Comparison of ENCODE assay signal across 10 cellular contexts in the genomic region with DNA sequence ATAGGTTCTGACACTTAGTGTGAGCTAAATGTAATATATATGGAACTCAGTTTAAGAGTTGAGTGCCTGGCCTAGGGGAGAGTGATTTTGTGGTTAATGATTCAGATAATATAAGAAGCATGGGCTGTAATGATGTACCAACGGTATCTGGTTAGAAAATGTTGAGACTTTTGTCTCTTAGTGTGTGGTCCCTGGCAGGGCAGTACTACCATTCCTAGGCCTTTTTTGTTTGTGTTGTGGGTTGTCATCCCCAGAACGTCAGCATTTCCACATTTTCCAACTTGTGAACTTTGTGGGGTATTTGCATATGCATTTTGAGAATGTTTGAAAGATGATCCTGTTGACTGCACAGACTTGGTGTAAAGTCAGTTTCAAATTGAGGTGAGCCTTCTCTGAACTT. TPM values are rescaled to one million over a fixed set of nuclear protein-coding genes. Genes with fewer than 3 reads are reported as not detected.
DNase-seq lines count a peak whose midpoint lies in the region; ATAC-seq and TF ChIP-seq lines count a peak whose summit lies in the region.
"Had no signal": no experiment of that assay in that cellular context is flagged by ENCODE, and none has a peak within 500 bp of the region (broad histone marks: within the 10 kb centered on the region; RNA-seq: fewer than 3 reads in every experiment).

No MANE protein-coding gene starts in this region.

- no peaks in the 10 kb centered on the region for H3K9me3 Mint-ChIP-seq in endodermal cell

- H3K27ac ChIP-seq in cardiac muscle cell (peak overlapping the region; percentile 76), OCI-LY7 (ENCODE audit: low read depth, low read length, poor library complexity, severe bottlenecking) (no peak overlapping the region), endodermal cell (ENCODE audit: low read depth, low read length) (no peak overlapping the region)
- H3K27ac ChIP-seq: ascending aorta, C4-2B had no signal

- H3K4me3 ChIP-seq in cardiac muscle cell (no peak overlapping the region), OCI-LY7 (ENCODE audit: low read depth, low read length, poor library complexity, severe bottlenecking) (peak overlapping the region; percentile 19), endodermal cell (ENCODE audit: low read length) (no peak overlapping the region)
- H3K4me3 ChIP-seq: ascending aorta had no signal

- WGBS in endodermal cell (ENCODE audit: insufficient coverage in 1 of 2, insufficient read length in 1 of 2), 2 experiments, result 95% methylated on average over 2 of the region's 2 CpGs; no CpG with 5 or more reads in 1 of the 2 experiments

- no peaks in the 10 kb centered on the region for H3K36me3 ChIP-seq in cardiac muscle cell
- no peaks in the 10 kb centered on the region for H3K36me3 ChIP-seq in OCI-LY7 (ENCODE audit: insufficient read depth, low read length)
- no peaks in the 10 kb centered on the region for H3K36me3 ChIP-seq in endodermal cell (ENCODE audit: control insufficient read depth, insufficient read depth, low read length)
- H3K36me3 ChIP-seq: ascending aorta had no signal

- H3K9ac ChIP-seq in endodermal cell (ENCODE audit: extremely low read depth, low read length, poor library complexity, severe bottlenecking), result no peak overlapping the region

- peak overlapping the region; percentile 23 for H3K27ac Mint-ChIP-seq in endodermal cell

- H3K27me3 ChIP-seq in cardiac muscle cell, result no peaks in the 10 kb centered on the region
- no peaks in the 10 kb centered on the region for H3K27me3 ChIP-seq in endodermal cell (ENCODE audit: control insufficient read depth, insufficient read depth, low read length, poor library complexity, severe bottlenecking)
- H3K27me3 ChIP-seq: ascending aorta had no signal

- CTCF ChIA-PET in OCI-LY7 (lab: Charles Lee; ENCODE audit: unreplicated experiment), result no interaction called here

- H3K4me1 ChIP-seq in cardiac muscle cell (ENCODE audit: low read depth) (peaks cover 51% of the 10 kb centered on the region), OCI-LY7 (ENCODE audit: insufficient read depth, low read length, poor library complexity, severe bottlenecking) (peaks cover 34% of the 10 kb centered on the region), endodermal cell (ENCODE audit: control insufficient read depth, insufficient read depth, low read length) (peaks cover 8% of the 10 kb centered on the region)

- H4K20me1 ChIP-seq in OCI-LY7 (ENCODE audit: insufficient read depth, low read length), result no peaks in the 10 kb centered on the region

- H3K79me2 ChIP-seq in OCI-LY7 (ENCODE audit: insufficient read depth, low read depth, low read length), result peaks cover 74% of the 10 kb centered on the region; the same call in 1 of the 2 replicates

- ATAC-seq in left cardiac atrium (no peak), GM18858 (IDR thresholded peaks at IDR 0.05; ENCODE audit: unreplicated experiment) (no peak)

- H3K4me1 Mint-ChIP-seq in endodermal cell, result peaks cover 52% of the 10 kb centered on the region

- TF ChIP-seq CTCF in cardiac muscle cell (IDR thresholded peaks at IDR 0.05; ENCODE audit: low read depth, low read length) (no peak), OCI-LY7 (conservative IDR thresholded peaks at IDR 0.05; ENCODE audit: low read length) (no peak), endodermal cell (conservative IDR thresholded peaks at IDR 0.05) (no peak)

- peak in 1 of 2 donors; percentile 69 for DNase-seq in cardiac muscle cell (ENCODE audit: low read depth in 1 of 2, low spot score in 1 of 2)
- DNase-seq in left cardiac atrium, result no peak
- DNase-seq in OCI-LY7 (ENCODE audit: low spot score), result no peak
- DNase-seq in endodermal cell, result no peak
- peak; percentile 13 for DNase-seq in stromal cell of bone marrow (ENCODE audit: low read depth)
- no peak for DNase-seq in GM19238 (ENCODE audit: insufficient read length, low spot score)
- no peak for DNase-seq in activated effector memory CD4-positive, alpha-beta T cell treated with Interleukin-2 at 50 U/mL for 16 hours

- no peaks in the 10 kb centered on the region for H3K27me3 Mint-ChIP-seq in endodermal cell (ENCODE audit: insufficient read depth)

- POLR2A ChIA-PET in OCI-LY7 (lab: Charles Lee), result interaction anchor here (0.6 to 2.0 kb wide), 10 partner anchors 10 to 495 kb away, joined by 3 to 7 read pairs (median 3); no protein-coding TSS in a partner anchor

- peak overlapping the region; percentile 25; the same call in 1 of the 2 replicates for H2AFZ ChIP-seq in OCI-LY7 (ENCODE audit: low read length)

- no peaks in the 10 kb centered on the region for H3K9me2 ChIP-seq in OCI-LY7 (ENCODE audit: insufficient read depth, low read length)

- H3K4me3 Mint-ChIP-seq in endodermal cell, result no peak overlapping the region

- intact Hi-C loops in left cardiac atrium (cut with DNase I) (loop anchor here in 1 of 2 donors (5.0 kb wide), 1 partner anchor 99 kb away; no protein-coding TSS in a partner anchor), OCI-LY7 (cut with micrococcal nuclease; ENCODE audit: unreplicated experiment) (loop anchor here (10.0 kb wide), 1 partner anchor 533 kb away; no protein-coding TSS in a partner anchor)

- no TSS peak for BruUV-seq in OCI-LY7 (replicated peaks; lab: Mats Ljungman, UMichigan)

- peak overlapping the region; percentile 47 for H3K4me2 ChIP-seq in OCI-LY7 (ENCODE audit: low read length)

- H3K9me3 ChIP-seq in cardiac muscle cell (ENCODE audit: low read depth) (no peaks in the 10 kb centered on the region), OCI-LY7 (ENCODE audit: low read length) (no peaks in the 10 kb centered on the region), endodermal cell (ENCODE audit: control insufficient read depth, low read length) (no peaks in the 10 kb centered on the region)
- H3K9me3 ChIP-seq: ascending aorta had no signal

- H3K36me3 Mint-ChIP-seq in endodermal cell (ENCODE audit: low read depth), result peaks cover 4% of the 10 kb centered on the region

RNA-seq across cellular contexts. Expression of a gene that starts 11.4 kb away (rescaled TPM):
- total RNA-seq in cardiac muscle cell (63.1 and 71.1 TPM in 2 replicates), left cardiac atrium (100 to 1,000 TPM; 155 TPM), OCI-LY7 (2022) (22.1 and 25.6 TPM in 2 replicates), endodermal cell (10 to 100 TPM; 24.2 to 26.8 TPM)
- 46.1 and 73.3 TPM in 2 replicates for polyA plus RNA-seq in cardiac muscle cell
- 8.1 and 14.9 TPM in 2 replicates for total RNA-seq in OCI-LY7 (2014; rRNA removed; shearing (Covaris generic))
- 21.3 TPM for polyA plus RNA-seq in endodermal cell (2013, experiment 1 of 2)
- 23.9 TPM for polyA plus RNA-seq in endodermal cell (2013, experiment 2 of 2)
